Comparison of ENCODE assay signal across 14 cellular contexts in the genomic region with DNA sequence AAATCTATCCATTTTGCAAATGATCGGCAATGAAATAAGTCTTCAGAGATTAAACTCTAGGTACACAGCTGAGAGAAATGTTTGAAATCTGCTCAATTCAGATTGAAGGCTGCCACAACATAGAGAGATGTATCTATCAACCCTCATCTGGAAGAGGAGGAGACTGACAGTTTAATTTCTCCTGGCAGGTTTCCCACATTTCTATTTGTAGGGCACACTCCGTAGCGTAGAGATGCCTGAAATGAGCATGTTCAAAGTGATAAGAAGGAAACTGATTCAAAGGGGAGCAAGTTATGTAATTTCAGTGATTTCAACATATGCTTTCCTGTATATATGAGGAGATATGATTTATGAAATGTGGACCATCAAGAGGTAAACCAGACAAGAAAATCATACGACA. TPM values are rescaled to one million over a fixed set of nuclear protein-coding genes. Genes with fewer than 3 reads are reported as not detected.
A peak's percentile ranks its signal among the peaks of the same experiment; 100 is the strongest.
DNase-seq lines count a peak whose midpoint lies in the region; ATAC-seq and TF ChIP-seq lines count a peak whose summit lies in the region.
"Had no signal": no experiment of that assay in that cellular context is flagged by ENCODE, and none has a peak within 500 bp of the region (broad histone marks: within the 10 kb centered on the region; RNA-seq: fewer than 3 reads in every experiment).

No MANE protein-coding gene starts in this region.

- H3K36me3 ChIP-seq in Caco-2 (ENCODE audit: control insufficient read depth, insufficient read depth, low read length) (no peaks in the 10 kb centered on the region), mesenchymal stem cell (ENCODE audit: control insufficient read depth in 1 of 2, insufficient read depth in 2 of 2, low read depth in 1 of 2, low read length in 2 of 2) (peaks cover 0 to 49% of the 10 kb centered on the region in 2 experiments)

- no peak for TF ChIP-seq POLR2A in erythroblast (IDR thresholded peaks at IDR 0.05; ENCODE audit: low read length)

- H3K4me2 ChIP-seq in mesenchymal stem cell (ENCODE audit: low read length, poor library complexity, severe bottlenecking) = no peak overlapping the region

- H2AK5ac ChIP-seq in mesenchymal stem cell (ENCODE audit: low read length, severe bottlenecking) = no peak overlapping the region

- H2BK15ac ChIP-seq in mesenchymal stem cell (ENCODE audit: low read depth, poor library complexity, severe bottlenecking) = no peak overlapping the region

- no TSS peak for BruUV-seq in Caco-2 (replicated peaks; lab: Mats Ljungman, UMichigan)

- H3K9me3 Mint-ChIP-seq in Caco-2 (ENCODE audit: unreplicated experiment) = peaks cover 21% of the 10 kb centered on the region
- H3K9me3 Mint-ChIP-seq in activated naive CD4-positive, alpha-beta T cell treated with anti-CD3 and anti-CD28 coated beads, Interleukin-2, amount 50 U/mL, for 72 hours = peaks cover 5 to 15% of the 10 kb centered on the region in 2 donors

- H3K4me3 Mint-ChIP-seq in Caco-2 (ENCODE audit: unreplicated experiment) = peak overlapping the region; percentile 52
- H3K4me3 Mint-ChIP-seq: CD8-positive, alpha-beta T cell; memory B cell had no signal

- H3K79me1 ChIP-seq in mesenchymal stem cell (replicated peaks; ENCODE audit: low read length, poor library complexity, severe bottlenecking) = no peaks in the 10 kb centered on the region

- H3K4me1 ChIP-seq in Caco-2 (peaks cover 10% of the 10 kb centered on the region; the same call in 1 of the 2 replicates), mesenchymal stem cell (ENCODE audit: control insufficient read depth, insufficient read depth, low read depth, low read length) (no peaks in the 10 kb centered on the region)

- no peak overlapping the region for H3K23ac ChIP-seq in mesenchymal stem cell (ENCODE audit: low read length in 2 of 2)

- DNase-seq in Caco-2 (no peak), HT-29 (ENCODE audit: low spot score) (peak; percentile 73), NCI-H69 (lab: John Stamatoyannopoulos, UW) (peak; percentile 53), erythroblast (lab: John Stamatoyannopoulos, UW) (peak; percentile 69 to 72), mesenchymal stem cell (no peak), dedifferentiated amniotic fluid mesenchymal stem cell (ENCODE audit: extremely low spot score) (no peak), germinal center (ENCODE audit: low spot score) (no peak)
- no peak for DNase-seq in activated naive CD4-positive, alpha-beta T cell treated with anti-CD3 and anti-CD28 coated beads, Interleukin-2, amount 50 U/mL, for 72 hours (ENCODE audit: low spot score in 2 of 2)
- DNase-seq: activated CD4-positive, alpha-beta T cell treated with anti-CD3 and anti-CD28 coated beads for 1 hour; CD8-positive, alpha-beta T cell; MM.1S; nucleus accumbens had no signal

- intact Hi-C loops in Caco-2 (cut with micrococcal nuclease; ENCODE audit: unreplicated experiment) = loop anchor here (1.0 to 2.0 kb wide), 2 partner anchors 25 to 45 kb away; a partner anchor contains a TSS

- H3K27ac ChIP-seq in mesenchymal stem cell (ENCODE audit: low read length, poor library complexity, severe bottlenecking) = no peak overlapping the region

- no peaks in the 10 kb centered on the region; the same call in 1 of the 2 replicates for H3K9me3 ChIP-seq in Caco-2
- H3K9me3 ChIP-seq in mesenchymal stem cell (ENCODE audit: control insufficient read depth, low read length) = no peaks in the 10 kb centered on the region

- H3K4me1 Mint-ChIP-seq in Caco-2 (ENCODE audit: low read depth, unreplicated experiment) = peaks cover 13% of the 10 kb centered on the region
- H3K4me1 Mint-ChIP-seq: memory B cell had no signal

- WGBS in mesenchymal stem cell = 69% methylated on average over 4 of the region's 4 CpGs

- H3K27me3 ChIP-seq in Caco-2 (replicated peaks; ENCODE audit: control insufficient read depth, insufficient read depth, low read length) = no peaks in the 10 kb centered on the region
- no peaks in the 10 kb centered on the region for H3K27me3 ChIP-seq in mesenchymal stem cell (ENCODE audit: control insufficient read depth in 1 of 2, insufficient read depth in 1 of 2, low read length in 2 of 2)

- TF ChIP-seq CTCF in Caco-2 (IDR thresholded peaks at IDR 0.05; ENCODE audit: insufficient read depth in 1 of 2, low read depth in 1 of 2, low read length in 1 of 2, severe bottlenecking in 1 of 2, unreplicated experiment in 1 of 2) = no peak

- H3K27ac Mint-ChIP-seq in Caco-2 (ENCODE audit: unreplicated experiment) = peak overlapping the region; percentile 22
- no peak overlapping the region for H3K27ac Mint-ChIP-seq in activated naive CD4-positive, alpha-beta T cell treated with anti-CD3 and anti-CD28 coated beads, Interleukin-2, amount 50 U/mL, for 72 hours
- H3K27ac Mint-ChIP-seq: CD8-positive, alpha-beta T cell; memory B cell had no signal

- H3K4me3 ChIP-seq in Caco-2 (ENCODE audit: low read depth, low read length) (no peak overlapping the region), mesenchymal stem cell (ENCODE audit: insufficient read depth in 1 of 2, low read depth in 1 of 2, low read length in 2 of 2) (no peak overlapping the region)

- H2BK5ac ChIP-seq in mesenchymal stem cell (ENCODE audit: low read depth, low read length, poor library complexity, severe bottlenecking) = no peak overlapping the region

- no peak overlapping the region for H3K18ac ChIP-seq in mesenchymal stem cell (ENCODE audit: low read depth in 1 of 2, low read length in 2 of 2)

- peaks cover 5% of the 10 kb centered on the region for H3K36me3 Mint-ChIP-seq in Caco-2 (ENCODE audit: insufficient read depth, unreplicated experiment)
- H3K36me3 Mint-ChIP-seq in activated naive CD4-positive, alpha-beta T cell treated with anti-CD3 and anti-CD28 coated beads, Interleukin-2, amount 50 U/mL, for 72 hours = peaks cover 0 to 20% of the 10 kb centered on the region in 2 donors
- H3K36me3 Mint-ChIP-seq: CD8-positive, alpha-beta T cell had no signal

- no peak overlapping the region for H2BK120ac ChIP-seq in mesenchymal stem cell (ENCODE audit: low read depth, low read length)

- POLR2A ChIA-PET in Caco-2 (lab: Charles Lee) = no interaction called here

- no peak overlapping the region for H3K14ac ChIP-seq in mesenchymal stem cell (ENCODE audit: low read length in 2 of 2)

- H3K27me3 Mint-ChIP-seq in Caco-2 (ENCODE audit: insufficient read depth, unreplicated experiment) = no peaks in the 10 kb centered on the region

- no peak overlapping the region for H2AFZ ChIP-seq in mesenchymal stem cell (ENCODE audit: low read depth, low read length)

- CTCF ChIA-PET in Caco-2 (lab: Charles Lee) = no interaction called here

- no peak overlapping the region for H4K91ac ChIP-seq in mesenchymal stem cell (ENCODE audit: low read length)

- no peak overlapping the region for H4K8ac ChIP-seq in mesenchymal stem cell (ENCODE audit: low read length)

- ATAC-seq in activated naive CD4-positive, alpha-beta T cell treated with anti-CD3 and anti-CD28 coated beads, Interleukin-2, amount 50 U/mL, for 72 hours = no peak
- ATAC-seq: HCT116 had no signal

- no peak overlapping the region for H2BK12ac ChIP-seq in mesenchymal stem cell (ENCODE audit: low read length in 2 of 2)

- no peak overlapping the region for H3K9ac ChIP-seq in mesenchymal stem cell (ENCODE audit: low read length)

- H3K4ac ChIP-seq in mesenchymal stem cell (ENCODE audit: low read depth in 1 of 2, low read length in 2 of 2) = no peak overlapping the region

RNA-seq across cellular contexts. Expression of a gene that starts 44.1 kb away (rescaled TPM):
- total RNA-seq in Caco-2 (2022) = 14.3 and 20.8 TPM in 2 replicates
- 1.2 and 1.9 TPM in 2 replicates for total RNA-seq in HT-29 (2014; rRNA removed; shearing (Covaris generic))
- polyA plus RNA-seq in mesenchymal stem cell (2013, experiment 1 of 2) = 37.6 TPM
- polyA plus RNA-seq in mesenchymal stem cell (2013, experiment 2 of 2) = 36.2 TPM
- 10 to 100 TPM in 1 of 2 donors, 1 to 10 TPM in 1; 3.4 to 19.4 TPM for total RNA-seq in activated naive CD4-positive, alpha-beta T cell treated with anti-CD3 and anti-CD28 coated beads, Interleukin-2, amount 50 U/mL, for 72 hours

Comparison
In these comparisons a context has a peak if more than half of its experiments do, and no peak if none do; other contexts are left out.
1. DNase-seq: peak in HT-29 (single experiment), NCI-H69 (single experiment) and erythroblast (2 of 2); none in Caco-2 (0 of 2), mesenchymal stem cell (single experiment), activated naive CD4-positive, alpha-beta T cell treated with anti-CD3 and anti-CD28 coated beads, Interleukin-2, amount 50 U/mL, for 72 hours (0 of 2), dedifferentiated amniotic fluid mesenchymal stem cell (single experiment) and germinal center (single experiment).